In the genomic region with DNA sequence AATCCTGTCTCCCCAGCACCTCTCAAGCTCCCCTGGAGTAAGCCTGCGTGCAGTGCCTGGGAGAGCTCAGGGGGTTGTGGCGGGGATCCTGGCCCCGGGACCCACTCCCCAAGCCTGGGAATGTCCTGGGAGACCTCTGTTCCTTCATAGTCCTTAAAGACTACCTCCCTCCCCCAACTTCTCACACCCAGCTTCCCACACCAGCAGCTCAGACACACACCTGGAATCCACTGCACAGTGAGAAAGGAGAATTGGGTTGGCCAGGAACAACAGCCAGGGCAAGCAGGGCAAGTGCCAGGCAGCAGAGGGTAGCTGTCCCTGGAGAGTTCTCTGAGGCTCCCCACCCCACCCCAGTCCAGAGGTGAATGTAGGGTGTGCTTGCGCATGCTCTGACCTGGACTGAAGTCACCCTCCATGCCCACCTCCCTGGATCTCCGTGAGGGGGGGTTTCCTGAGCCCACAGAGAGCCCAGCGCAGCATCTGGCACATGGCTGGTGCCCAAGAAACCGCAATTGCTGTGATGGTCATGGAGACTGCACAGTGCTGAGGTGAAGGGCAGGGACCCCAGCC, we compare ENCODE assay signal across 25 cellular contexts. TPM values are rescaled to one million over a fixed set of nuclear protein-coding genes. Genes with fewer than 3 reads are reported as not detected.
A peak's percentile ranks its signal among the peaks of the same experiment; 100 is the strongest.
DNase-seq lines count a peak whose midpoint lies in the region; ATAC-seq and TF ChIP-seq lines count a peak whose summit lies in the region.
"Had no signal": no experiment of that assay in that cellular context is flagged by ENCODE, and none has a peak within 500 bp of the region (broad histone marks: within the 10 kb centered on the region; RNA-seq: fewer than 3 reads in every experiment).

No MANE protein-coding gene starts in this region.

- H3K4me1 ChIP-seq in BE2C = peaks cover 8% of the 10 kb centered on the region

- H3K9me3 Mint-ChIP-seq in T-helper 2 cell treated with Interferon-gamma antibody and Interleukin-4, amounts not matched to agents 5 μg/mL and 100 μg/mL, for 36 hours = no peaks in the 10 kb centered on the region
- no peaks in the 10 kb centered on the region for H3K9me3 Mint-ChIP-seq in activated CD8-positive, alpha-beta T cell treated with anti-CD3 and anti-CD28 coated beads for 36 hours
- no peaks in the 10 kb centered on the region for H3K9me3 Mint-ChIP-seq in immature natural killer cell

- no peaks in the 10 kb centered on the region for H3K27me3 ChIP-seq in BE2C
- H3K27me3 ChIP-seq: MG63, vagina had no signal

- H3K27me3 Mint-ChIP-seq in T-helper 2 cell treated with Interferon-gamma antibody and Interleukin-4, amounts not matched to agents 5 μg/mL and 100 μg/mL, for 36 hours (ENCODE audit: low read depth) = no peaks in the 10 kb centered on the region
- no peaks in the 10 kb centered on the region for H3K27me3 Mint-ChIP-seq in activated CD8-positive, alpha-beta T cell treated with anti-CD3 and anti-CD28 coated beads for 36 hours
- peaks cover 8 to 19% (median 17%) of the 10 kb centered on the region in 3 donors for H3K27me3 Mint-ChIP-seq in immature natural killer cell (ENCODE audit: low read depth in 3 of 3)
- H3K27me3 Mint-ChIP-seq: B cell had no signal

- CTCF ChIA-PET in activated CD8-positive, alpha-beta T cell treated with anti-CD3 and anti-CD28 coated beads for 36 hours (lab: Charles Lee) = interaction anchor here (1.3 to 8.1 kb wide), 4 partner anchors 10 to 44 kb away, joined by 4 to 86 read pairs (median 10); no protein-coding TSS in a partner anchor

- POLR2A ChIA-PET in activated CD8-positive, alpha-beta T cell treated with anti-CD3 and anti-CD28 coated beads for 36 hours (lab: Charles Lee) = interaction anchor here (0.7 to 4.6 kb wide), 3 partner anchors 10 to 44 kb away, joined by 3 to 26 read pairs (median 11); no protein-coding TSS in a partner anchor

- TF ChIP-seq CTCF in BE2C (IDR thresholded peaks at IDR 0.05; ENCODE audit: low read depth, low read length) = no peak
- no peak for TF ChIP-seq CTCF in activated CD8-positive, alpha-beta T cell treated with anti-CD3 and anti-CD28 coated beads for 36 hours (IDR thresholded peaks at IDR 0.05)

- H3K4me1 Mint-ChIP-seq in T-helper 2 cell treated with Interferon-gamma antibody and Interleukin-4, amounts not matched to agents 5 μg/mL and 100 μg/mL, for 36 hours (ENCODE audit: low read depth) = peaks cover 62% of the 10 kb centered on the region
- H3K4me1 Mint-ChIP-seq in activated CD8-positive, alpha-beta T cell treated with anti-CD3 and anti-CD28 coated beads for 36 hours (ENCODE audit: low read depth) = peaks cover 97% of the 10 kb centered on the region
- peaks cover 98 to 99% of the 10 kb centered on the region in 2 donors for H3K4me1 Mint-ChIP-seq in immature natural killer cell

- H3K9me3 ChIP-seq in BE2C = no peaks in the 10 kb centered on the region
- H3K9me3 ChIP-seq: lower lobe of right lung, MG63, SK-N-SH, vagina had no signal

- no peak overlapping the region for H3K4me3 Mint-ChIP-seq in T-helper 2 cell treated with Interferon-gamma antibody and Interleukin-4, amounts not matched to agents 5 μg/mL and 100 μg/mL, for 36 hours
- no peak overlapping the region for H3K4me3 Mint-ChIP-seq in activated CD8-positive, alpha-beta T cell treated with anti-CD3 and anti-CD28 coated beads for 36 hours
- H3K4me3 Mint-ChIP-seq in immature natural killer cell = peak overlapping the region; percentile 45 to 91 (median 83)
- H3K4me3 Mint-ChIP-seq: B cell had no signal

- no peak for TF ChIP-seq POLR2A in GM18505 (IDR thresholded peaks at IDR 0.05; ENCODE audit: borderline replicate concordance, extremely low read depth, insufficient read depth, insufficient read length)

- H3K27ac Mint-ChIP-seq in T-helper 2 cell treated with Interferon-gamma antibody and Interleukin-4, amounts not matched to agents 5 μg/mL and 100 μg/mL, for 36 hours = peak overlapping the region; percentile 48
- H3K27ac Mint-ChIP-seq in activated CD8-positive, alpha-beta T cell treated with anti-CD3 and anti-CD28 coated beads for 36 hours = peak overlapping the region; percentile 100
- H3K27ac Mint-ChIP-seq in immature natural killer cell = peak overlapping the region; percentile 62 to 99 (median 92)
- H3K27ac Mint-ChIP-seq: B cell had no signal

- no peak for ATAC-seq in activated CD8-positive, alpha-beta T cell treated with anti-CD3 and anti-CD28 coated beads for 36 hours
- ATAC-seq in GM18505 (IDR thresholded peaks at IDR 0.05; ENCODE audit: unreplicated experiment) (no peak), GM21528 (IDR thresholded peaks at IDR 0.05; ENCODE audit: low FRiP score, unreplicated experiment) (no peak)
- ATAC-seq: lower lobe of right lung had no signal

- peaks cover 45% of the 10 kb centered on the region for H3K36me3 Mint-ChIP-seq in T-helper 2 cell treated with Interferon-gamma antibody and Interleukin-4, amounts not matched to agents 5 μg/mL and 100 μg/mL, for 36 hours (ENCODE audit: low read depth)
- peaks cover 38% of the 10 kb centered on the region for H3K36me3 Mint-ChIP-seq in activated CD8-positive, alpha-beta T cell treated with anti-CD3 and anti-CD28 coated beads for 36 hours (ENCODE audit: low read depth)
- H3K36me3 Mint-ChIP-seq in immature natural killer cell = peaks cover 0 to 11% (median 5%) of the 10 kb centered on the region in 3 donors

- intact Hi-C loops in activated CD8-positive, alpha-beta T cell treated with anti-CD3 and anti-CD28 coated beads for 36 hours (cut with micrococcal nuclease) = loop anchor here (10.0 kb wide), 1 partner anchor 112 kb away; the partner anchor contains the start of gene SCAPER

- H3K36me3 ChIP-seq in BE2C = no peaks in the 10 kb centered on the region
- H3K36me3 ChIP-seq: lower lobe of right lung, MG63, vagina had no signal

- DNase-seq in T-helper 2 cell treated with Interferon-gamma antibody and Interleukin-4, amounts not matched to agents 5 μg/mL and 100 μg/mL, for 36 hours (ENCODE audit: low spot score) = no peak
- no peak for DNase-seq in T-helper 2 cell
- peak; percentile 10 for DNase-seq in BE2C
- no peak for DNase-seq in activated CD8-positive, alpha-beta T cell treated with anti-CD3 and anti-CD28 coated beads for 36 hours
- no peak for DNase-seq in immature natural killer cell
- no peak for DNase-seq in HPDE6-E6E7 (ENCODE audit: extremely low spot score)
- DNase-seq: 8988T; activated T-cell treated with anti-CD3 and anti-CD28 coated beads, Interleukin-2, amount 50 U/mL, for 1 hour; amniotic stem cell; DMS 273 treated with DMSO at 0.1 percent for 48 hours; erythroblast; foreskin melanocyte; GDM1; hippocampal formation; lower lobe of right lung; MG63; NCI-H1436 treated with DMSO at 0.1 percent for 48 hours; NCI-H524 treated with DMSO at 0.1 percent for 48 hours; retina; SK-N-SH had no signal

- no peak overlapping the region for H3K4me3 ChIP-seq in BE2C (ENCODE audit: low read depth, low read length)
- H3K4me3 ChIP-seq: lower lobe of right lung, MG63, vagina had no signal

RNA-seq across cellular contexts. Expression of gene PSTPIP1, which starts 22.2 kb away (rescaled TPM):
- 7.2 TPM for polyA plus RNA-seq in BE2C (2012; ENCODE audit: insufficient read depth, insufficient read length, low read depth)
- 100 to 1,000 TPM; 113 to 121 TPM for total RNA-seq in activated CD8-positive, alpha-beta T cell treated with anti-CD3 and anti-CD28 coated beads for 36 hours
- 100 to 1,000 TPM in 1 of 3 donors, 10 to 100 TPM in 2; 84.4 to 127 (median 99.3) TPM for polyA plus RNA-seq in immature natural killer cell
- total RNA-seq: temporal lobe had no signal

RNA-seq across cellular contexts. Expression of gene TSPAN3, which starts 53.7 kb away (rescaled TPM):
- 387 TPM for polyA plus RNA-seq in BE2C (2012; ENCODE audit: insufficient read depth, insufficient read length, low read depth)
- 10 to 100 TPM; 25.6 to 27.0 TPM for total RNA-seq in activated CD8-positive, alpha-beta T cell treated with anti-CD3 and anti-CD28 coated beads for 36 hours
- 100 to 1,000 TPM in 2 of 3 donors, 10 to 100 TPM in 1; 96.3 to 145 (median 105) TPM for polyA plus RNA-seq in immature natural killer cell

Comparison
In these comparisons a context has a peak if more than half of its experiments do, and no peak if none do; other contexts are left out.
1. H3K27ac Mint-ChIP-seq: peak in every context shown above with its lines; median percentile 100 in activated CD8-positive, alpha-beta T cell treated with anti-CD3 and anti-CD28 coated beads for 36 hours; 92 in immature natural killer cell; 48 in T-helper 2 cell treated with Interferon-gamma antibody and Interleukin-4, amounts not matched to agents 5 μg/mL and 100 μg/mL, for 36 hours.
2. H3K4me3 Mint-ChIP-seq: peak in immature natural killer cell (5 of 5); none in T-helper 2 cell treated with Interferon-gamma antibody and Interleukin-4, amounts not matched to agents 5 μg/mL and 100 μg/mL, for 36 hours (single experiment) and activated CD8-positive, alpha-beta T cell treated with anti-CD3 and anti-CD28 coated beads for 36 hours (single experiment).